1 cellular context compared by ENCODE assay signal in the genomic region with DNA sequence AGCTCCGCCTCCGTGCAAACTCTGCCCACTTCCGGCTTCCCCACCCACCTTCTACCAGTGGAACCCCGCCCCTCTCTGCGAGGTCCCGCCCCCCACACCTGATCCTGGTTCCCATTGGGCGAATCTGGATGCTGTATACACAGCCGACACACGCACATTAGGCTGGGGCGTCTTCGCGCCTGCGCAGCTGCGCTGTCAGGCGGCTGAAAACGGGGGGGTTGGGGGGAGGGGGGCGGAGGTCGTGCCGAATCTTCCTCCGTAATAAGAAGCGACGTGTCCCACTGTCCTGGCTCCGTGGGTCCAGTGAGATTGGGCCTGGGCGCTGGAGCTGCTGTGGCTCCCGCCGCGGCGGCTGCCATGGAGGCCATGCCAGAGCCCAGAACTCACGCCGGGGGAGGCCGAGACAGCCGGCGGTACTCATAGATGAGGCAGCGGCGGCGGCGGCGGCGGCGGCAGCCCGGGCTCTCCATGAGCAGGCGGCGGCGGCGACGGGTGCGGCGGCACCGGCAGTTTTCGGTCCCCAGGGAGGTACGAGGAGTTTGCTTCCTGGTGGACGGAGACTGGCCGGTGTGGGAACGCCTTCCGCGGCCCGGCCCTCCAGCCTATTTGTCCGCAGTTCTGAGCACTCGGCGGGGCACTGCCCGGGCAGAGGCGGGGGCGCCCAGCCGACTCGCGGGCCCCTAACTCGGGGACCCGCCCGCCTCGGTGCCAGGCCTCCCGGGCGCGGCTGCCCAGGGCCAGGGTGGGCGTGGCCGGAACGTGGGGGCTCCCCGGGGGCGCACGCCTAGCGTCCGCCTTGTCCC.
TF ChIP-seq lines count a peak whose summit lies in the region.

No MANE protein-coding gene starts in this region.

TF ChIP-seq in HepG2, 621 proteins besides CTCF, POLR2A, EP300 and RAD21 (continued from another document and continues in another):
- TF ChIP-seq, protein P1, sequence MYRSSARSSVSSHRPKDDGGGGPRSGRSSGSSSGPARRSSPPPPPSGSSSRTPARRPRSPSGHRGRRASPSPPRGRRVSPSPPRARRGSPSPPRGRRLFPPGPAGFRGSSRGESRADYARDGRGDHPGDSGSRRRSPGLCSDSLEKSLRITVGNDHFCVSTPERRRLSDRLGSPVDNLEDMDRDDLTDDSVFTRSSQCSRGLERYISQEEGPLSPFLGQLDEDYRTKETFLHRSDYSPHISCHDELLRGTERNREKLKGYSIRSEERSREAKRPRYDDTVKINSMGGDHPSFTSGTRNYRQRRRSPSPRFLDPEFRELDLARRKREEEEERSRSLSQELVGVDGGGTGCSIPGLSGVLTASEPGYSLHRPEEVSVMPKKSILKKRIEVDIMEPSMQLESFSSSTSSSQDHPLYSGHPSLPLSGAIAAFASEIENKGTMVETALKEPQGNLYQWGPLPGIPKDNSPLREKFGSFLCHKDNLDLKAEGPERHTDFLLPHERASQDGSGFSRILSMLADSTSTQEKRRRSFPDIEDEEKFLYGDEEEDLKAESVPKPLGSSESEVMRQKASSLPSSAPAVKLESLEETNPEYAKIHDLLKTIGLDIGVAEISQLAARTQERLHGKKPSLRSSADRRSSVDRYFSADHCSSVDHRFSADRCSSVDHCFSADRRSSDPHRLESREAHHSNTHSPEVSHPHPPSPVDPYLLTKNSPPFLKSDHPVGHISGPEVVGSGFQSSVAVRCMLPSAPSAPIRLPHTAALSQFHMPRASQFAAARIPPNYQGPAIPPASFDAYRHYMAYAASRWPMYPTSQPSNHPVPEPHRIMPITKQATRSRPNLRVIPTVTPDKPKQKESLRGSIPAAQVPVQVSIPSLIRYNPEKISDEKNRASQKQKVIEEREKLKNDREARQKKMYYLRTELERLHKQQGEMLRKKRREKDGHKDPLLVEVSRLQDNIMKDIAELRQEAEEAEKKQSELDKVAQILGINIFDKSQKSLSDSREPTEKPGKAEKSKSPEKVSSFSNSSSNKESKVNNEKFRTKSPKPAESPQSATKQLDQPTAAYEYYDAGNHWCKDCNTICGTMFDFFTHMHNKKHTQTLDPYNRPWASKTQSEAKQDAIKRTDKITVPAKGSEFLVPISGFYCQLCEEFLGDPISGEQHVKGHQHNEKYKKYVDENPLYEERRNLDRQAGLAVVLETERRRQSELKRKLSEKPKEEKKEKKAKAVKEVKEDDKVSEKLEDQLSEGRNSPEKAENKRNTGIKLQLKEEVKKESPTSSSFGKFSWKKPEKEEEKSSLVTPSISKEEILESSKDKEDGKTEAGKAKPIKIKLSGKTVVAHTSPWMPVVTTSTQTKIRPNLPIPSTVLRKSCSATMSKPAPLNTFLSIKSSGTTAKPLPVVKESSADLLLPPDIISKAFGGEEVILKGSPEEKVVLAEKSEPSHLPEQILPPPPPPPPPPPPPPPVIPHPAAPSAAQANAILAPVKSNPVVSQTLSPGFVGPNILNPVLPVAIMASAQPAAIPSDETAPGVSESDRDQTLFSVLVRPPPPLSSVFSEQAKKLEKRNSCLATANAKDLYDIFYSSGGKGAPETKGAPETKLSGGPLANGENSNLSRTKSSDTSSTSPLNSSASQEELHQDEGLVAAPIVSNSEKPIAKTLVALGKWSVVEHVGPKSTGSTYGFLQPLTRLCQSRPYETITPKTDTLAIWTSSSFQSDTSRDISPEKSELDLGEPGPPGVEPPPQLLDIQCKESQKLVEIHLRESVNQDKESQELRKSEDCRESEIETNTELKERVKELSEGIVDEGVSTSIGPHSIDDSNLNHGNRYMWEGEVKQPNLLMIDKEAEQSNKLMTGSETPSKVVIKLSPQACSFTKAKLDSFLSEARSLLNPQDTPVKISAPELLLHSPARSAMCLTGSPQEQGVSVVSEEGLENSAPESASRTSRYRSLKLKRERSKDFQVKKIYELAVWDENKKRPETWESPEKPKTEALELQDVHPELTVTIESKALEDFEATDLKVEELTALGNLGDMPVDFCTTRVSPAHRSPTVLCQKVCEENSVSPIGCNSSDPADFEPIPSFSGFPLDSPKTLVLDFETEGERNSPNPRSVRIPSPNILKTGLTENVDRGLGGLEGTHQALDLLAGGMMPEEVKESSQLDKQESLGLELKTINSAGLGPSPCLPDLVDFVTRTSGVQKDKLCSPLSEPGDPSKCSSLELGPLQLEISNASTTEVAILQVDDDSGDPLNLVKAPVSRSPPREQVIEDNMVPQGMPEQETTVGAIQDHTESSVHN (CRISPR knock-in tag; IDR thresholded peaks at IDR 0.05), result no peak
- TF ChIP-seq, protein P2, sequence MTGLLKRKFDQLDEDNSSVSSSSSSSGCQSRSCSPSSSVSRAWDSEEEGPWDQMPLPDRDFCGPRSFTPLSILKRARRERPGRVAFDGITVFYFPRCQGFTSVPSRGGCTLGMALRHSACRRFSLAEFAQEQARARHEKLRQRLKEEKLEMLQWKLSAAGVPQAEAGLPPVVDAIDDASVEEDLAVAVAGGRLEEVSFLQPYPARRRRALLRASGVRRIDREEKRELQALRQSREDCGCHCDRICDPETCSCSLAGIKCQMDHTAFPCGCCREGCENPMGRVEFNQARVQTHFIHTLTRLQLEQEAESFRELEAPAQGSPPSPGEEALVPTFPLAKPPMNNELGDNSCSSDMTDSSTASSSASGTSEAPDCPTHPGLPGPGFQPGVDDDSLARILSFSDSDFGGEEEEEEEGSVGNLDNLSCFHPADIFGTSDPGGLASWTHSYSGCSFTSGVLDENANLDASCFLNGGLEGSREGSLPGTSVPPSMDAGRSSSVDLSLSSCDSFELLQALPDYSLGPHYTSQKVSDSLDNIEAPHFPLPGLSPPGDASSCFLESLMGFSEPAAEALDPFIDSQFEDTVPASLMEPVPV (CRISPR knock-in tag; IDR thresholded peaks at IDR 0.05), result no peak
- TF ChIP-seq ZNF343 (CRISPR knock-in tag; IDR thresholded peaks at IDR 0.05) (0 out of 2 replicates have a peak, but pooled peaks have one; percentile 63), NR1H2 (CRISPR knock-in tag; IDR thresholded peaks at IDR 0.05; ENCODE audit: borderline replicate concordance, low read depth) (no peak), GATAD2A (CRISPR knock-in tag; IDR thresholded peaks at IDR 0.05) (no peak), SNAPC2 (CRISPR knock-in tag; IDR thresholded peaks at IDR 0.05) (0 out of 2 replicates have a peak, but pooled peaks have one; percentile 33), ZNF891 (CRISPR knock-in tag; IDR thresholded peaks at IDR 0.05) (no peak), ISX (CRISPR knock-in tag; conservative IDR thresholded peaks at IDR 0.05) (no peak), HDAC6 (IDR thresholded peaks at IDR 0.05; ENCODE audit: low read depth, low read length) (no peak), ZBTB7B (CRISPR knock-in tag; IDR thresholded peaks at IDR 0.05) (peak; percentile 69), ZSCAN25 (CRISPR knock-in tag; IDR thresholded peaks at IDR 0.05) (no peak), ZNF564 (CRISPR knock-in tag; IDR thresholded peaks at IDR 0.05) (no peak), ELF1 (CRISPR knock-in tag; IDR thresholded peaks at IDR 0.05) (peak; percentile 85), FIP1L1 (IDR thresholded peaks at IDR 0.05; ENCODE audit: borderline replicate concordance, insufficient read depth, low read depth, low read length) (no peak), HDAC2 (CRISPR knock-in tag; IDR thresholded peaks at IDR 0.05) (0 out of 2 replicates have a peak, but pooled peaks have one; percentile 11), LCORL (IDR thresholded peaks at IDR 0.05) (peak; percentile 1; the same call in 1 of the 2 replicates), LCORL (CRISPR knock-in tag; IDR thresholded peaks at IDR 0.05) (0 out of 2 replicates have a peak, but pooled peaks have one; percentile 24), ARNT2 (CRISPR knock-in tag; IDR thresholded peaks at IDR 0.05; ENCODE audit: low read depth) (peak; percentile 94), GABPA (IDR thresholded peaks at IDR 0.05; ENCODE audit: low read depth, low read length) (peak; percentile 23), GABPA (CRISPR knock-in tag; IDR thresholded peaks at IDR 0.05; ENCODE audit: low read depth) (peak; percentile 83)
- TF ChIP-seq, protein P3, sequence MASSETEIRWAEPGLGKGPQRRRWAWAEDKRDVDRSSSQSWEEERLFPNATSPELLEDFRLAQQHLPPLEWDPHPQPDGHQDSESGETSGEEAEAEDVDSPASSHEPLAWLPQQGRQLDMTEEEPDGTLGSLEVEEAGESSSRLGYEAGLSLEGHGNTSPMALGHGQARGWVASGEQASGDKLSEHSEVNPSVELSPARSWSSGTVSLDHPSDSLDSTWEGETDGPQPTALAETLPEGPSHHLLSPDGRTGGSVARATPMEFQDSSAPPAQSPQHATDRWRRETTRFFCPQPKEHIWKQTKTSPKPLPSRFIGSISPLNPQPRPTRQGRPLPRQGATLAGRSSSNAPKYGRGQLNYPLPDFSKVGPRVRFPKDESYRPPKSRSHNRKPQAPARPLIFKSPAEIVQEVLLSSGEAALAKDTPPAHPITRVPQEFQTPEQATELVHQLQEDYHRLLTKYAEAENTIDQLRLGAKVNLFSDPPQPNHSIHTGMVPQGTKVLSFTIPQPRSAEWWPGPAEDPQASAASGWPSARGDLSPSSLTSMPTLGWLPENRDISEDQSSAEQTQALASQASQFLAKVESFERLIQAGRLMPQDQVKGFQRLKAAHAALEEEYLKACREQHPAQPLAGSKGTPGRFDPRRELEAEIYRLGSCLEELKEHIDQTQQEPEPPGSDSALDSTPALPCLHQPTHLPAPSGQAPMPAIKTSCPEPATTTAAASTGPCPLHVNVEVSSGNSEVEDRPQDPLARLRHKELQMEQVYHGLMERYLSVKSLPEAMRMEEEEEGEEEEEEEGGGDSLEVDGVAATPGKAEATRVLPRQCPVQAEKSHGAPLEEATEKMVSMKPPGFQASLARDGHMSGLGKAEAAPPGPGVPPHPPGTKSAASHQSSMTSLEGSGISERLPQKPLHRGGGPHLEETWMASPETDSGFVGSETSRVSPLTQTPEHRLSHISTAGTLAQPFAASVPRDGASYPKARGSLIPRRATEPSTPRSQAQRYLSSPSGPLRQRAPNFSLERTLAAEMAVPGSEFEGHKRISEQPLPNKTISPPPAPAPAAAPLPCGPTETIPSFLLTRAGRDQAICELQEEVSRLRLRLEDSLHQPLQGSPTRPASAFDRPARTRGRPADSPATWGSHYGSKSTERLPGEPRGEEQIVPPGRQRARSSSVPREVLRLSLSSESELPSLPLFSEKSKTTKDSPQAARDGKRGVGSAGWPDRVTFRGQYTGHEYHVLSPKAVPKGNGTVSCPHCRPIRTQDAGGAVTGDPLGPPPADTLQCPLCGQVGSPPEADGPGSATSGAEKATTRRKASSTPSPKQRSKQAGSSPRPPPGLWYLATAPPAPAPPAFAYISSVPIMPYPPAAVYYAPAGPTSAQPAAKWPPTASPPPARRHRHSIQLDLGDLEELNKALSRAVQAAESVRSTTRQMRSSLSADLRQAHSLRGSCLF (CRISPR knock-in tag; IDR thresholded peaks at IDR 0.05; ENCODE audit: borderline replicate concordance), result no peak
- TF ChIP-seq, protein P4, sequence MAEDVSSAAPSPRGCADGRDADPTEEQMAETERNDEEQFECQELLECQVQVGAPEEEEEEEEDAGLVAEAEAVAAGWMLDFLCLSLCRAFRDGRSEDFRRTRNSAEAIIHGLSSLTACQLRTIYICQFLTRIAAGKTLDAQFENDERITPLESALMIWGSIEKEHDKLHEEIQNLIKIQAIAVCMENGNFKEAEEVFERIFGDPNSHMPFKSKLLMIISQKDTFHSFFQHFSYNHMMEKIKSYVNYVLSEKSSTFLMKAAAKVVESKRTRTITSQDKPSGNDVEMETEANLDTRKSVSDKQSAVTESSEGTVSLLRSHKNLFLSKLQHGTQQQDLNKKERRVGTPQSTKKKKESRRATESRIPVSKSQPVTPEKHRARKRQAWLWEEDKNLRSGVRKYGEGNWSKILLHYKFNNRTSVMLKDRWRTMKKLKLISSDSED (CRISPR knock-in tag; IDR thresholded peaks at IDR 0.05), result no peak
- TF ChIP-seq, protein P5, sequence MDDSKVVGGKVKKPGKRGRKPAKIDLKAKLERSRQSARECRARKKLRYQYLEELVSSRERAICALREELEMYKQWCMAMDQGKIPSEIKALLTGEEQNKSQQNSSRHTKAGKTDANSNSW (CRISPR knock-in tag; IDR thresholded peaks at IDR 0.05; ENCODE audit: borderline replicate concordance), result peak; percentile 21; the same call in 1 of the 2 replicates
- TF ChIP-seq, protein P6, sequence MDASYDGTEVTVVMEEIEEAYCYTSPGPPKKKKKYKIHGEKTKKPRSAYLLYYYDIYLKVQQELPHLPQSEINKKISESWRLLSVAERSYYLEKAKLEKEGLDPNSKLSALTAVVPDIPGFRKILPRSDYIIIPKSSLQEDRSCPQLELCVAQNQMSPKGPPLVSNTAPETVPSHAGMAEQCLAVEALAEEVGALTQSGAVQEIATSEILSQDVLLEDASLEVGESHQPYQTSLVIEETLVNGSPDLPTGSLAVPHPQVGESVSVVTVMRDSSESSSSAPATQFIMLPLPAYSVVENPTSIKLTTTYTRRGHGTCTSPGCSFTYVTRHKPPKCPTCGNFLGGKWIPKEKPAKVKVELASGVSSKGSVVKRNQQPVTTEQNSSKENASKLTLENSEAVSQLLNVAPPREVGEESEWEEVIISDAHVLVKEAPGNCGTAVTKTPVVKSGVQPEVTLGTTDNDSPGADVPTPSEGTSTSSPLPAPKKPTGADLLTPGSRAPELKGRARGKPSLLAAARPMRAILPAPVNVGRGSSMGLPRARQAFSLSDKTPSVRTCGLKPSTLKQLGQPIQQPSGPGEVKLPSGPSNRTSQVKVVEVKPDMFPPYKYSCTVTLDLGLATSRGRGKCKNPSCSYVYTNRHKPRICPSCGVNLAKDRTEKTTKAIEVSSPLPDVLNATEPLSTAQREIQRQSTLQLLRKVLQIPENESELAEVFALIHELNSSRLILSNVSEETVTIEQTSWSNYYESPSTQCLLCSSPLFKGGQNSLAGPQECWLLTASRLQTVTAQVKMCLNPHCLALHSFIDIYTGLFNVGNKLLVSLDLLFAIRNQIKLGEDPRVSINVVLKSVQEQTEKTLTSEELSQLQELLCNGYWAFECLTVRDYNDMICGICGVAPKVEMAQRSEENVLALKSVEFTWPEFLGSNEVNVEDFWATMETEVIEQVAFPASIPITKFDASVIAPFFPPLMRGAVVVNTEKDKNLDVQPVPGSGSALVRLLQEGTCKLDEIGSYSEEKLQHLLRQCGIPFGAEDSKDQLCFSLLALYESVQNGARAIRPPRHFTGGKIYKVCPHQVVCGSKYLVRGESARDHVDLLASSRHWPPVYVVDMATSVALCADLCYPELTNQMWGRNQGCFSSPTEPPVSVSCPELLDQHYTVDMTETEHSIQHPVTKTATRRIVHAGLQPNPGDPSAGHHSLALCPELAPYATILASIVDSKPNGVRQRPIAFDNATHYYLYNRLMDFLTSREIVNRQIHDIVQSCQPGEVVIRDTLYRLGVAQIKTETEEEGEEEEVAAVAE (CRISPR knock-in tag; IDR thresholded peaks at IDR 0.05; ENCODE audit: borderline replicate concordance), result 0 out of 2 replicates have a peak, but pooled peaks have one; percentile 17
- TF ChIP-seq, protein P7, sequence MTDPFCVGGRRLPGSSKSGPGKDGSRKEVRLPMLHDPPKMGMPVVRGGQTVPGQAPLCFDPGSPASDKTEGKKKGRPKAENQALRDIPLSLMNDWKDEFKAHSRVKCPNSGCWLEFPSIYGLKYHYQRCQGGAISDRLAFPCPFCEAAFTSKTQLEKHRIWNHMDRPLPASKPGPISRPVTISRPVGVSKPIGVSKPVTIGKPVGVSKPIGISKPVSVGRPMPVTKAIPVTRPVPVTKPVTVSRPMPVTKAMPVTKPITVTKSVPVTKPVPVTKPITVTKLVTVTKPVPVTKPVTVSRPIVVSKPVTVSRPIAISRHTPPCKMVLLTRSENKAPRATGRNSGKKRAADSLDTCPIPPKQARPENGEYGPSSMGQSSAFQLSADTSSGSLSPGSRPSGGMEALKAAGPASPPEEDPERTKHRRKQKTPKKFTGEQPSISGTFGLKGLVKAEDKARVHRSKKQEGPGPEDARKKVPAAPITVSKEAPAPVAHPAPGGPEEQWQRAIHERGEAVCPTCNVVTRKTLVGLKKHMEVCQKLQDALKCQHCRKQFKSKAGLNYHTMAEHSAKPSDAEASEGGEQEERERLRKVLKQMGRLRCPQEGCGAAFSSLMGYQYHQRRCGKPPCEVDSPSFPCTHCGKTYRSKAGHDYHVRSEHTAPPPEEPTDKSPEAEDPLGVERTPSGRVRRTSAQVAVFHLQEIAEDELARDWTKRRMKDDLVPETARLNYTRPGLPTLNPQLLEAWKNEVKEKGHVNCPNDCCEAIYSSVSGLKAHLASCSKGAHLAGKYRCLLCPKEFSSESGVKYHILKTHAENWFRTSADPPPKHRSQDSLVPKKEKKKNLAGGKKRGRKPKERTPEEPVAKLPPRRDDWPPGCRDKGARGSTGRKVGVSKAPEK (CRISPR knock-in tag; IDR thresholded peaks at IDR 0.05; ENCODE audit: borderline replicate concordance), result no peak
